4 cellular contexts compared by ENCODE assay signal in the genomic region with DNA sequence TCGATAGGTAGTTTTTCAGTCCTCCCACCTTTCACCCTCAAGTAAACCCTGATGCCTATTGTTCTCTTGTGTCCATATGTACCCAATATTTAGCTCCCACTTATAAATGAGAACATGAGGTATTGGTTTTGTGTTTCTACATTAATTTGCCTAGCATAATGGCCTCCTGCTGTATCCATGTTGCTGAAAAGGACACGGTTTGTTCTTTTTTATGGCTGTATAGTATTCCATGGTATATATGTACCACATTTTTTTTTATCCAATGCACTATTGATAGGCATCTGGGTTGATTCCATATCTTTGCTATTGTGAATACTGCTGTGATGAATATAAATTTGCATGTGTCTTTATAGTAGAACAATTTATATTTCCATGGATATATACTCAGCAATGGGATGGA.
TF ChIP-seq lines count a peak whose summit lies in the region.

No MANE protein-coding gene starts in this region.

TF ChIP-seq in SK-N-SH treated with all-trans-retinoic acid at 6 μM for 48 hours, 23 proteins besides CTCF, POLR2A, EP300 and RAD21:
- no peak for TF ChIP-seq ZC3H10 (CRISPR knock-in tag; IDR thresholded peaks at IDR 0.05)
- peak; percentile 72 for TF ChIP-seq ZNF8 (CRISPR knock-in tag; IDR thresholded peaks at IDR 0.05)

TF ChIP-seq in SK-N-SH, 30 proteins besides CTCF, POLR2A, EP300 and RAD21:
- TF ChIP-seq MEF2A (IDR thresholded peaks at IDR 0.05; ENCODE audit: borderline replicate concordance, low read depth) (no peak), SMC3 (IDR thresholded peaks at IDR 0.05; ENCODE audit: low read depth, low read length) (no peak), RFX5 (IDR thresholded peaks at IDR 0.05; ENCODE audit: low read length) (no peak)

TF ChIP-seq in K562, 482 proteins besides CTCF, POLR2A, EP300 and RAD21:
- no peak for TF ChIP-seq CSDE1 (IDR thresholded peaks at IDR 0.05)
- peak; percentile 82 for TF ChIP-seq ZNF146 (CRISPR knock-in tag; IDR thresholded peaks at IDR 0.05; ENCODE audit: unreplicated experiment)
- TF ChIP-seq ZBTB1 (CRISPR knock-in tag; IDR thresholded peaks at IDR 0.05; ENCODE audit: borderline replicate concordance, low read depth): no peak
- TF ChIP-seq RBM25 (IDR thresholded peaks at IDR 0.05; ENCODE audit: low read depth, low read length, severe bottlenecking): peak; percentile 40

TF ChIP-seq in H1, 55 proteins besides CTCF, POLR2A, EP300 and RAD21:
- TF ChIP-seq BACH1 (IDR thresholded peaks at IDR 0.05; ENCODE audit: low read length) (no peak), KDM1A (IDR thresholded peaks at IDR 0.05; ENCODE audit: borderline replicate concordance, low read length) (peak; percentile 59; the same call in 1 of the 2 replicates)
TF ChIP-seq in H1: peak in this region for 1.
